8 cellular contexts compared by ENCODE assay signal in the genomic region with DNA sequence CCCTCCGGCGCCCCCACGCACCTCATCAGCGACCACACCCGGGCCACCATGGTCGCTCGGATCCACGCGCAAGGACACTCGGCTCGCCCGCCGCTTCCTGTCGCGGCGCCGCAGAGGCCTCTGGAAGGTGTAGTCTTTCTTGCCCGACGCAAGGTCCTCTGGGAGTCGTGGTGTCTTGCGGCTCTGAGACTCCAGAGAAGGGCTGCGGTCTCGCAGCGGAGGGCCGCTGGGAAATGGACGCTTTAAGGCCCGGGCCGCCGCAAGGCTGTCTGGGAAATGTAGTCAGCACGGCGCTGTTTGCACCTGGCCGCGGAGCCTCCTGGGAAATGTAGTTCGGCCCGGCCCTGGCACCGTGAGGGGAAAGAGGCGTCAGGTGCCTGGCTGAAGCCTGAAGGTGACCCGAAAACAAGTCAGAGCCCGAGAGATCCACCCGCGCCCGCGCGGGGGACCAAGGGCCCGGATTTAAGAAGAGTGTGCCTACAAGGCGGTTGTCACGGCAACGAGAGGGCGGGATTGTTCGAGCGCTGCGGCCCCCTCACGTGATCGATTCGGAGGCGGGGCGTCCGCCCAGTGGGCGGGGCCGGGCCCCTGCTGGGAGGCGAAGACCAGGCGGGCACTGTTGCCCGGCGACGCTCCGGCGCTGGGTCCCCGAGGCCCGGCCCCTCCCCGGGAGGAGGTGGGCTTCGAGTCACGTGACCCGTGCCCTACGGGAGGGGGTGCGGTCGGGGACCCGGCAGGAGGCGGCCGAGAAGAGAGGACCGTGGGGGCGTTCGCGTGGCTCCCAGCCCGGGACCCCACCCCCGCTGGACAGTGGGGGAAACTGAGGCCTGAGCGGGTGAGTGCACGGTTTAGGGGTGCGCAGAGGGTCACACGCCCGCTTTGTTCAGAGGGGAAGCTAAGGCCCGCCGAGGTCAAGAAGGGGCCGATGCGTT. TPM values are rescaled to one million over a fixed set of nuclear protein-coding genes. Genes with fewer than 3 reads are reported as not detected.
DNase-seq lines count a peak whose midpoint lies in the region; ATAC-seq and TF ChIP-seq lines count a peak whose summit lies in the region.

HSD11B1L (plus strand) TSS at position 591 of the 932 bp plus-strand sequence. CDS start 3,806 bp downstream, outside the sequence.
A gene with protein sequence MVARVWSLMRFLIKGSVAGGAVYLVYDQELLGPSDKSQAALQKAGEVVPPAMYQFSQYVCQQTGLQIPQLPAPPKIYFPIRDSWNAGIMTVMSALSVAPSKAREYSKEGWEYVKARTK (minus strand): TSS at position 80 of the 932 bp plus-strand sequence. CDS start 30 bp downstream, at position 50.

- H3K9me3 ChIP-seq in Karpas-422 (ENCODE audit: low read length), result no peaks in the 10 kb centered on the region

- H3K4me3 ChIP-seq in Karpas-422 (ENCODE audit: low read length), result peak within 1 kb of the TSS; percentile 88
- H3K4me3 ChIP-seq in fibroblast of mammary gland (ENCODE audit: control insufficient read depth, low read depth, low read length), result peak within 1 kb of the TSS; percentile 98

- H3K27ac Mint-ChIP-seq in activated T-helper 17 cell treated with anti-CD3 and anti-CD28 coated beads, Interleukin-2, amount 50 U/mL, for 72 hours, result peak within 1 kb of the TSS; percentile 98
- peak within 1 kb of the TSS; percentile 93 to 100 (median 99) for H3K27ac Mint-ChIP-seq in naive thymus-derived CD8-positive, alpha-beta T cell

- ATAC-seq in GM21825 (IDR thresholded peaks at IDR 0.05; ENCODE audit: unreplicated experiment), result peak; percentile 79
- ATAC-seq in activated T-helper 17 cell treated with anti-CD3 and anti-CD28 coated beads, Interleukin-2, amount 50 U/mL, for 72 hours (replicated peaks), result peak; percentile 96
- ATAC-seq in naive thymus-derived CD8-positive, alpha-beta T cell, result peak; percentile 96

- peak within 1 kb of the TSS; percentile 88 for H3K4me3 Mint-ChIP-seq in activated T-helper 17 cell treated with anti-CD3 and anti-CD28 coated beads, Interleukin-2, amount 50 U/mL, for 72 hours
- peak within 1 kb of the TSS; percentile 87 to 97 (median 92) for H3K4me3 Mint-ChIP-seq in naive thymus-derived CD8-positive, alpha-beta T cell

- peak; percentile 95 for DNase-seq in DMS79 treated with DMSO at 0.1 percent for 48 hours (lab: John Stamatoyannopoulos, UW)
- DNase-seq in Karpas-422, result peak; percentile 99
- peak; percentile 98 for DNase-seq in RKO (ENCODE audit: low spot score)
- DNase-seq in fibroblast of mammary gland (ENCODE audit: low read depth), result peak; percentile 98
- DNase-seq in naive thymus-derived CD8-positive, alpha-beta T cell, result peak; percentile 96 to 100 (median 98)
- peak; percentile 96 to 100 (median 100) for DNase-seq in stimulated activated naive CD4-positive, alpha-beta T cell (lab: John Stamatoyannopoulos, UW)

- H3K9ac ChIP-seq in Karpas-422 (ENCODE audit: low read length), result peak within 1 kb of the TSS; percentile 82

- no peaks in the 10 kb centered on the region for H4K20me1 ChIP-seq in Karpas-422 (ENCODE audit: insufficient read depth, low read depth, low read length)

- peak within 1 kb of the TSS; percentile 47; the same call in 1 of the 2 replicates for H3K27ac ChIP-seq in Karpas-422 (ENCODE audit: low read length)

- peaks cover 7% of the 10 kb centered on the region for H3K36me3 Mint-ChIP-seq in activated T-helper 17 cell treated with anti-CD3 and anti-CD28 coated beads, Interleukin-2, amount 50 U/mL, for 72 hours (ENCODE audit: low read depth)
- no peaks in the 10 kb centered on the region for H3K36me3 Mint-ChIP-seq in naive thymus-derived CD8-positive, alpha-beta T cell

- peak within 1 kb of the TSS; percentile 28; the same call in 1 of the 2 replicates for H2AFZ ChIP-seq in Karpas-422 (ENCODE audit: low read length)

- no peak for TF ChIP-seq CTCF in fibroblast of mammary gland (conservative IDR thresholded peaks at IDR 0.05; ENCODE audit: control insufficient read depth, insufficient read depth, low read depth, low read length)

- H3K4me1 ChIP-seq in Karpas-422 (ENCODE audit: low read length), result peaks cover 17% of the 10 kb centered on the region

- no peaks in the 10 kb centered on the region for H3K27me3 ChIP-seq in Karpas-422 (ENCODE audit: low read length)

- H3K4me2 ChIP-seq in Karpas-422 (ENCODE audit: low read depth, low read length, poor library complexity, severe bottlenecking), result peak within 1 kb of the TSS; percentile 84

- H3K79me2 ChIP-seq in Karpas-422 (ENCODE audit: low read length), result 0 out of 2 replicates have a peak, but pooled peaks cover 3% of the 10 kb centered on the region

- no peaks in the 10 kb centered on the region for H3K9me2 ChIP-seq in Karpas-422 (replicated peaks; ENCODE audit: insufficient read depth, low read length)

- peaks cover 18% of the 10 kb centered on the region for H3K4me1 Mint-ChIP-seq in activated T-helper 17 cell treated with anti-CD3 and anti-CD28 coated beads, Interleukin-2, amount 50 U/mL, for 72 hours
- peaks cover 19 to 36% (median 29%) of the 10 kb centered on the region in 4 donors for H3K4me1 Mint-ChIP-seq in naive thymus-derived CD8-positive, alpha-beta T cell

- no peaks in the 10 kb centered on the region for H3K36me3 ChIP-seq in Karpas-422 (ENCODE audit: insufficient read depth, low read length)

- H3K9me3 Mint-ChIP-seq in activated T-helper 17 cell treated with anti-CD3 and anti-CD28 coated beads, Interleukin-2, amount 50 U/mL, for 72 hours, result peaks cover 4% of the 10 kb centered on the region
- H3K9me3 Mint-ChIP-seq in naive thymus-derived CD8-positive, alpha-beta T cell, result no peaks in the 10 kb centered on the region

- no peaks in the 10 kb centered on the region for H3K27me3 Mint-ChIP-seq in activated T-helper 17 cell treated with anti-CD3 and anti-CD28 coated beads, Interleukin-2, amount 50 U/mL, for 72 hours
- peaks cover 0 to 3% (median 0%) of the 10 kb centered on the region in 5 donors for H3K27me3 Mint-ChIP-seq in naive thymus-derived CD8-positive, alpha-beta T cell

- POLR2A ChIA-PET in naive thymus-derived CD8-positive, alpha-beta T cell (lab: Charles Lee), result interaction anchor here (0.6 to 2.9 kb wide), 5 partner anchors 10 to 1206 kb away, joined by 4 to 15 read pairs (median 6); partner anchors contain the start of genes CATSPERD, LONP1, RPL36 and SAFB

RNA-seq across cellular contexts. Expression of gene HSD11B1L, which starts in this region (rescaled TPM):
- total RNA-seq in Karpas-422 (2014; rRNA removed; shearing (Covaris generic); ENCODE audit: low replicate concordance), result 6.9 and 9.0 TPM in 2 replicates
- total RNA-seq in activated T-helper 17 cell treated with anti-CD3 and anti-CD28 coated beads, Interleukin-2, amount 50 U/mL, for 72 hours, result 1 to 10 TPM; 2.3 to 5.3 TPM
- total RNA-seq in naive thymus-derived CD8-positive, alpha-beta T cell, result 1 to 10 TPM; 2.8 to 4.1 TPM
- polyA plus RNA-seq in naive thymus-derived CD8-positive, alpha-beta T cell, result 1 to 10 TPM; 5.5 to 6.0 (median 5.7) TPM

RNA-seq across cellular contexts. Expression of the second gene that starts in this region (rescaled TPM):
- total RNA-seq in Karpas-422 (2014; rRNA removed; shearing (Covaris generic); ENCODE audit: low replicate concordance), result 63.4 and 118 TPM in 2 replicates
- total RNA-seq in activated T-helper 17 cell treated with anti-CD3 and anti-CD28 coated beads, Interleukin-2, amount 50 U/mL, for 72 hours, result 10 to 100 TPM; 29.5 to 38.7 TPM
- 10 to 100 TPM; 40.1 to 40.6 TPM for total RNA-seq in naive thymus-derived CD8-positive, alpha-beta T cell
- 100 to 1,000 TPM in 2 of 3 donors, 10 to 100 TPM in 1; 95.5 to 110 (median 102) TPM for polyA plus RNA-seq in naive thymus-derived CD8-positive, alpha-beta T cell

Comparison
In these comparisons a context has a peak if more than half of its experiments do, and no peak if none do; other contexts are left out.
1. Peak in every context shown above with its lines: DNase-seq, ATAC-seq, H3K4me3 ChIP-seq and H3K27ac ChIP-seq.